25 cellular contexts compared by ENCODE assay signal in genomic region chr15:36626984-36627383, GRCh38.
"Had no signal": no experiment of that assay in that cellular context is flagged by ENCODE, and none has a peak within 500 bp of the region (broad histone marks: within the 10 kb centered on the region; RNA-seq: fewer than 3 reads in every experiment).

No MANE protein-coding gene starts in this region.

- ATAC-seq: naive thymus-derived CD8-positive, alpha-beta T cell; psoas muscle; sciatic nerve; stimulated activated naive B cell treated with anti-CD40 and anti-IgM and Interleukin-4, amounts not matched to agents 10 μg/mL and 1 μg/mL and 100 μg/mL, for 72 hours; stimulated activated naive CD8-positive, alpha-beta T cell treated with anti-CD3 and anti-CD28 coated beads, Interleukin-15, Interleukin-2, amounts not matched to agents 100 U/mL and 50 U/mL, for 24 hours had no signal

- H3K27ac ChIP-seq: hepatocyte, lower lobe of right lung, neutrophil, parathyroid adenoma, psoas muscle, skin epidermis, stomach, testis, thyroid gland, transverse colon, upper lobe of left lung had no signal

- H2AFZ ChIP-seq: hepatocyte, parathyroid adenoma had no signal

- H3K27me3 ChIP-seq: hepatocyte, neutrophil, stomach, testis, thyroid gland, transverse colon, upper lobe of left lung had no signal

- H3K4me3 ChIP-seq: hepatocyte, lower lobe of right lung, psoas muscle, skin epidermis, stomach, testis, thyroid gland, transverse colon, upper lobe of left lung had no signal

- H3K9ac ChIP-seq: parathyroid adenoma had no signal

- H3K27ac Mint-ChIP-seq: naive thymus-derived CD8-positive, alpha-beta T cell; nephron; stimulated activated naive B cell treated with anti-CD40 and anti-IgM and Interleukin-4, amounts not matched to agents 10 μg/mL and 1 μg/mL and 100 μg/mL, for 72 hours had no signal

- H3K4me3 Mint-ChIP-seq: naive thymus-derived CD8-positive, alpha-beta T cell; nephron; neural crest cell; stimulated activated naive B cell treated with anti-CD40 and anti-IgM and Interleukin-4, amounts not matched to agents 10 μg/mL and 1 μg/mL and 100 μg/mL, for 72 hours had no signal

- H3K4me2 ChIP-seq: hepatocyte had no signal

- H3K36me3 ChIP-seq: lower lobe of right lung, neutrophil, stomach, thyroid gland, transverse colon, upper lobe of left lung had no signal

- H3K9me3 ChIP-seq: neutrophil, testis, thyroid gland had no signal

- H3K4me1 Mint-ChIP-seq: nephron, neural crest cell had no signal

- DNase-seq: islet precursor cell; lower lobe of right lung; mammary epithelial cell; mesenchymal stem cell; naive thymus-derived CD8-positive, alpha-beta T cell; occipital lobe; psoas muscle; stimulated activated CD4-positive, alpha-beta T cell treated with anti-CD3 and anti-CD28 coated beads, Interleukin-12 subunit alpha, Interleukin-12 subunit beta, amount 100 ng/mL, for 4 hours; stimulated activated CD4-positive, alpha-beta T cell treated with anti-CD3 and anti-CD28 coated beads, Interleukin-15, amount 100 ng/mL, for 24 hours; stimulated activated CD4-positive, alpha-beta T cell treated with anti-CD3 and anti-CD28 coated beads, Interleukin-2, amount 100 ng/mL, for 24 hours; stimulated activated CD4-positive, alpha-beta T cell treated with anti-CD3 and anti-CD28 coated beads, Interleukin-4, amount 100 ng/mL, for 1 hour; stimulated activated naive B cell treated with anti-CD40 and anti-IgM and Interleukin-4, amounts not matched to agents 10 μg/mL and 1 μg/mL and 100 μg/mL, for 72 hours; stimulated activated naive CD8-positive, alpha-beta T cell treated with anti-CD3 and anti-CD28 coated beads, Interleukin-15, Interleukin-2, amounts not matched to agents 100 U/mL and 50 U/mL, for 24 hours; stomach; testis; thyroid gland; transverse colon had no signal

- H3K79me2 ChIP-seq: parathyroid adenoma had no signal

- H3K4me1 ChIP-seq: lower lobe of right lung, parathyroid adenoma, stomach, testis, thyroid gland, transverse colon, upper lobe of left lung had no signal

- H3K27me3 Mint-ChIP-seq: naive thymus-derived CD8-positive, alpha-beta T cell; stimulated activated naive B cell treated with anti-CD40 and anti-IgM and Interleukin-4, amounts not matched to agents 10 μg/mL and 1 μg/mL and 100 μg/mL, for 72 hours had no signal
